Comparison of ENCODE assay signal across 12 cellular contexts in genomic region chr4:185017964-185018772, GRCh38. TPM values are rescaled to one million over a fixed set of nuclear protein-coding genes. Genes with fewer than 3 reads are reported as not detected.
DNase-seq lines count a peak whose midpoint lies in the region; ATAC-seq and TF ChIP-seq lines count a peak whose summit lies in the region.
"Had no signal": no experiment of that assay in that cellular context is flagged by ENCODE, and none has a peak within 500 bp of the region (broad histone marks: within the 10 kb centered on the region; RNA-seq: fewer than 3 reads in every experiment).

Gene HELT (plus strand): TSS chr4:185018490. CDS start chr4:185018929, 439 bp downstream.

- H4K5ac ChIP-seq in H9 (ENCODE audit: insufficient read length, low read depth, low read length), result no peak within 1 kb of the TSS

- H2BK120ac ChIP-seq in H9 (ENCODE audit: low read depth, low read length, poor library complexity, severe bottlenecking), result no peak within 1 kb of the TSS

- intact Hi-C loops in Caco-2 (cut with micrococcal nuclease; ENCODE audit: unreplicated experiment), result no loop called here
- intact Hi-C loops in activated CD8-positive, alpha-beta T cell treated with anti-CD3 and anti-CD28 coated beads for 36 hours (cut with micrococcal nuclease), result no loop called here
- intact Hi-C loops in lower lobe of right lung (cut with DNase I), result no loop called here

- H3K4me1 Mint-ChIP-seq in Caco-2 (ENCODE audit: low read depth, unreplicated experiment) (peaks cover 6% of the 10 kb centered on the region), H9 (peaks cover 51 to 67% of the 10 kb centered on the region in 2 experiments)
- peaks cover 7% of the 10 kb centered on the region for H3K4me1 Mint-ChIP-seq in activated CD8-positive, alpha-beta T cell treated with anti-CD3 and anti-CD28 coated beads for 36 hours (ENCODE audit: low read depth)
- H3K4me1 Mint-ChIP-seq in naive thymus-derived CD8-positive, alpha-beta T cell, result peaks cover 5 to 26% (median 16%) of the 10 kb centered on the region in 4 donors

- no peak for ATAC-seq in activated CD8-positive, alpha-beta T cell treated with anti-CD3 and anti-CD28 coated beads for 36 hours
- ATAC-seq in lower lobe of right lung, result no peak
- ATAC-seq in naive thymus-derived CD8-positive, alpha-beta T cell, result no peak

- no peak within 1 kb of the TSS for H4K91ac ChIP-seq in H9 (ENCODE audit: insufficient read length, low read depth, low read length)

- H3K9me3 Mint-ChIP-seq in Caco-2 (ENCODE audit: unreplicated experiment) (no peaks in the 10 kb centered on the region), H9 (peaks cover 0 to 11% of the 10 kb centered on the region in 2 experiments; a peak in 4 of 5 replicates)
- H3K9me3 Mint-ChIP-seq in activated CD8-positive, alpha-beta T cell treated with anti-CD3 and anti-CD28 coated beads for 36 hours, result no peaks in the 10 kb centered on the region
- H3K9me3 Mint-ChIP-seq in naive thymus-derived CD8-positive, alpha-beta T cell, result no peaks in the 10 kb centered on the region

- H3T11ph ChIP-seq in H9 (ENCODE audit: low read length), result no peak within 1 kb of the TSS

- H3K4me1 ChIP-seq in Caco-2, result peaks cover 7% of the 10 kb centered on the region; the same call in 1 of the 2 replicates
- H3K4me1 ChIP-seq in H9 (ENCODE audit: insufficient read depth, low read length), result peaks cover 2% of the 10 kb centered on the region; the same call in 1 of the 2 replicates
- H3K4me1 ChIP-seq in lower lobe of right lung, result peaks cover 25% of the 10 kb centered on the region

- H2BK20ac ChIP-seq in H9 (ENCODE audit: low read depth, low read length, poor library complexity, severe bottlenecking), result no peak within 1 kb of the TSS

- DNase-seq in Caco-2 (no peak), H9 (peak; percentile 72), lower lobe of right lung (no peak), AG20443 (ENCODE audit: low spot score) (no peak), amygdala (lab: John Stamatoyannopoulos, UW) (no peak)
- DNase-seq in activated CD8-positive, alpha-beta T cell treated with anti-CD3 and anti-CD28 coated beads for 36 hours, result peak; percentile 19
- DNase-seq in naive thymus-derived CD8-positive, alpha-beta T cell, result no peak
- DNase-seq in stimulated activated naive CD4-positive, alpha-beta T cell treated with Interleukin-2 at 50 U/mL for 16 hours (lab: John Stamatoyannopoulos, UW), result no peak
- DNase-seq: activated T-cell treated with anti-CD3 and anti-CD28 coated beads for 4 hours, T1000 had no signal

- H2BK15ac ChIP-seq in H9 (ENCODE audit: low read depth, low read length), result no peak within 1 kb of the TSS

- no peak within 1 kb of the TSS for H3K56ac ChIP-seq in H9 (ENCODE audit: insufficient read length, low read depth, low read length)

- no peak within 1 kb of the TSS for H4K8ac ChIP-seq in H9 (replicated peaks; ENCODE audit: insufficient read length, low read depth, low read length)

- peak within 1 kb of the TSS; percentile 72 for H3K4me2 ChIP-seq in H9 (ENCODE audit: insufficient read depth, insufficient read length, low read length)

- H3K27ac Mint-ChIP-seq in Caco-2 (ENCODE audit: unreplicated experiment) (no peak within 1 kb of the TSS), H9 (no peak within 1 kb of the TSS)
- no peak within 1 kb of the TSS for H3K27ac Mint-ChIP-seq in activated CD8-positive, alpha-beta T cell treated with anti-CD3 and anti-CD28 coated beads for 36 hours
- H3K27ac Mint-ChIP-seq in naive thymus-derived CD8-positive, alpha-beta T cell, result peak within 1 kb of the TSS in 1 of 10 donors; percentile 73

- H2AFZ ChIP-seq in H9 (ENCODE audit: low read length), result no peak within 1 kb of the TSS

- H3K9me3 ChIP-seq in Caco-2 (no peaks in the 10 kb centered on the region), H9 (ENCODE audit: control insufficient read depth, low read depth, low read length) (no peaks in the 10 kb centered on the region), lower lobe of right lung (no peaks in the 10 kb centered on the region)

- H3K36me3 ChIP-seq in Caco-2 (ENCODE audit: control insufficient read depth, insufficient read depth, low read length), result no peaks in the 10 kb centered on the region
- no peaks in the 10 kb centered on the region for H3K36me3 ChIP-seq in lower lobe of right lung

- no peak within 1 kb of the TSS for H2BK12ac ChIP-seq in H9 (ENCODE audit: insufficient read length, low read depth, low read length)

- no peak within 1 kb of the TSS for H3K9ac ChIP-seq in H9 (ENCODE audit: extremely low read depth, insufficient read length, low read length)

- H3K27me3 Mint-ChIP-seq in Caco-2 (ENCODE audit: insufficient read depth, unreplicated experiment), result peaks cover 38% of the 10 kb centered on the region
- H3K27me3 Mint-ChIP-seq in H9 (ENCODE audit: low read depth), result peaks cover 100% of the 10 kb centered on the region
- H3K27me3 Mint-ChIP-seq in activated CD8-positive, alpha-beta T cell treated with anti-CD3 and anti-CD28 coated beads for 36 hours, result peaks cover 86% of the 10 kb centered on the region
- peaks cover 34 to 83% (median 67%) of the 10 kb centered on the region in 5 donors for H3K27me3 Mint-ChIP-seq in naive thymus-derived CD8-positive, alpha-beta T cell

- TF ChIP-seq CTCF in Caco-2 (IDR thresholded peaks at IDR 0.05; ENCODE audit: insufficient read depth in 1 of 2, low read depth in 1 of 2, low read length in 1 of 2, severe bottlenecking in 1 of 2, unreplicated experiment in 1 of 2) (no peak), H9 (conservative IDR thresholded peaks at IDR 0.05) (no peak), lower lobe of right lung (IDR thresholded peaks at IDR 0.05) (no peak)
- no peak for TF ChIP-seq CTCF in activated CD8-positive, alpha-beta T cell treated with anti-CD3 and anti-CD28 coated beads for 36 hours (IDR thresholded peaks at IDR 0.05)

- H3K36me3 Mint-ChIP-seq in Caco-2 (ENCODE audit: insufficient read depth, unreplicated experiment), result peaks cover 7% of the 10 kb centered on the region
- H3K36me3 Mint-ChIP-seq in H9 (ENCODE audit: insufficient read depth in 1 of 3, low read depth in 3 of 3), result no peaks in the 10 kb centered on the region
- no peaks in the 10 kb centered on the region for H3K36me3 Mint-ChIP-seq in activated CD8-positive, alpha-beta T cell treated with anti-CD3 and anti-CD28 coated beads for 36 hours (ENCODE audit: low read depth)
- no peaks in the 10 kb centered on the region for H3K36me3 Mint-ChIP-seq in naive thymus-derived CD8-positive, alpha-beta T cell

- no peak within 1 kb of the TSS for H3K23ac ChIP-seq in H9 (ENCODE audit: insufficient read length, low read depth, low read length)

- no peak within 1 kb of the TSS for H3K18ac ChIP-seq in H9 (ENCODE audit: insufficient read length, low read depth, low read length)

- no peak within 1 kb of the TSS for H3K4ac ChIP-seq in H9 (ENCODE audit: low read depth, low read length)

- peak within 1 kb of the TSS; percentile 28 for H3K4me3 ChIP-seq in Caco-2 (ENCODE audit: low read depth, low read length)
- peak within 1 kb of the TSS; percentile 27 for H3K4me3 ChIP-seq in lower lobe of right lung

- H3K79me2 ChIP-seq in H9 (ENCODE audit: insufficient read depth, low read length), result no peaks in the 10 kb centered on the region

- H4K20me1 ChIP-seq in H9 (ENCODE audit: control insufficient read depth, insufficient read depth, insufficient read length), result no peaks in the 10 kb centered on the region

- no peak within 1 kb of the TSS for H3K14ac ChIP-seq in H9 (ENCODE audit: insufficient read depth, low read length)

- POLR2A ChIA-PET in Caco-2 (lab: Charles Lee), result no interaction called here
- POLR2A ChIA-PET in activated CD8-positive, alpha-beta T cell treated with anti-CD3 and anti-CD28 coated beads for 36 hours (lab: Charles Lee), result no interaction called here
- POLR2A ChIA-PET in naive thymus-derived CD8-positive, alpha-beta T cell (lab: Charles Lee), result no interaction called here

- peaks cover 2% of the 10 kb centered on the region for H3K27me3 ChIP-seq in Caco-2 (replicated peaks; ENCODE audit: control insufficient read depth, insufficient read depth, low read length)
- H3K27me3 ChIP-seq in H9 (ENCODE audit: insufficient read depth, low read length), result peaks cover 99% of the 10 kb centered on the region
- peaks cover 97% of the 10 kb centered on the region for H3K27me3 ChIP-seq in lower lobe of right lung (ENCODE audit: low read depth)

- H3K4me3 Mint-ChIP-seq in Caco-2 (ENCODE audit: unreplicated experiment) (peak within 1 kb of the TSS; percentile 76), H9 (peak within 1 kb of the TSS; percentile 46 to 78)
- no peak within 1 kb of the TSS for H3K4me3 Mint-ChIP-seq in activated CD8-positive, alpha-beta T cell treated with anti-CD3 and anti-CD28 coated beads for 36 hours
- H3K4me3 Mint-ChIP-seq in naive thymus-derived CD8-positive, alpha-beta T cell, result peak within 1 kb of the TSS in 1 of 10 donors; percentile 23

- H2AK5ac ChIP-seq in H9 (ENCODE audit: insufficient read length, low read length), result no peak within 1 kb of the TSS

- H3K27ac ChIP-seq in H9 (ENCODE audit: insufficient read length, low read depth, low read length) (no peak within 1 kb of the TSS), lower lobe of right lung (no peak within 1 kb of the TSS)

- BruUV-seq in Caco-2 (replicated peaks; lab: Mats Ljungman, UMichigan), result no TSS peak

- H2BK5ac ChIP-seq in H9 (ENCODE audit: insufficient read length, low read length), result no peak within 1 kb of the TSS

- no CpG with 5 or more reads among the region's 58 CpGs for WGBS in H9 (ENCODE audit: extremely low coverage, insufficient read length, low lambda C conversion rate)

- CTCF ChIA-PET in Caco-2 (lab: Charles Lee), result interaction anchor here (1.0 kb wide), 1 partner anchor 284 kb away, joined by 4 read pairs; the partner anchor contains the start of gene CENPU
- CTCF ChIA-PET in activated CD8-positive, alpha-beta T cell treated with anti-CD3 and anti-CD28 coated beads for 36 hours (lab: Charles Lee), result interaction anchor here (1.0 to 1.1 kb wide), 2 partner anchors 13 to 21 kb away, joined by 3 to 6 read pairs; no protein-coding TSS in a partner anchor

- H3K79me1 ChIP-seq in H9 (ENCODE audit: insufficient read depth, low read depth, low read length, poor library complexity, severe bottlenecking), result no peaks in the 10 kb centered on the region

- peaks cover 21% of the 10 kb centered on the region for H3K23me2 ChIP-seq in H9 (ENCODE audit: insufficient read length, low read depth, low read length, poor library complexity, severe bottlenecking)

RNA-seq across cellular contexts. Expression of gene HELT, which starts in this region (rescaled TPM):
- not detected in 2 replicates for total RNA-seq in Caco-2 (2022)
- total RNA-seq in H9 (2021), result not detected in 2 replicates
- total RNA-seq in activated CD8-positive, alpha-beta T cell treated with anti-CD3 and anti-CD28 coated beads for 36 hours, result not detected
- total RNA-seq in lower lobe of right lung, result 0.97 TPM
- not detected for total RNA-seq in naive thymus-derived CD8-positive, alpha-beta T cell
- polyA plus RNA-seq in naive thymus-derived CD8-positive, alpha-beta T cell, result not detected
- total RNA-seq: OCI-LY7 had no signal
- polyA plus RNA-seq: esophagus had no signal

Comparison
In these comparisons a context has a peak if more than half of its experiments do, and no peak if none do; other contexts are left out.
1. Peak in DNase-seq and H3K4me2 ChIP-seq in H9; RNA of the gene not detected or under 1 TPM.
2. Peak in DNase-seq in activated CD8-positive, alpha-beta T cell treated with anti-CD3 and anti-CD28 coated beads for 36 hours; RNA of the gene not detected or under 1 TPM.